Comparison of ENCODE assay signal across 1 cellular context in the genomic region with DNA sequence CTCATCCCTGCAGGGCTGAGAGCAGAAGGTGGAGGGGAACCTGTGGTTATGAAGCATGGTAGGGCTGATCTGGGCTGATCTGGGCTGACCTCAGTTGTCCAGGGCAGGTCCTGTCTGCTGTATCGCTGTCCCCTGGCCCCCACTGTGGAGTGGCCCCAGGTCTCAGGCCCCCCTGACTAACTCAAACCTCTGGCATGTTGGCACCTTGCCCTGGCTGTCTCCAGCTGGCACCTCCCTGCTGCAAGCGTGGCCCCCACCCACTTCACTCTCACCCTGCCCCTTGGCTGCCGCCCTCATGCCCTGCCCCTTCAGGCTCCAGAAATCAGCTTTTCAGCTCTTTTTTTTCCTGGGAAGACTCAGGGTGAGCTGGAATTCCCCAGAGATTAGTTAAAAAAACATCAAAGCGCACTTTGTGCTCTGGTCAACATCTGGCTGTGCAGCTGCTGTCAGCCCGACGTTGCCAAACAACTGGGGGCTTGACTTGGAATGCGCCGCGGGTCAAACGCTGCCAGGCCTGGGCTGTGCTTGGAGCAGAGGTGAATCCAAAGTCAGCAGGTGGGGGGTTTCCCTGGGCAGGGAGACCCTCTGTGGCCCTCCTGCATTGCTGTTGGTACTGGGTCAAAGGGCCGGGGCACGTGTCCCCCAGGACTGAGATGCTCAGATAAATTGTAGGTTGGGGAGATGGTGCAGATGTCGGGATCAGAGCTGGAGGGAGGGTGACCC.
TF ChIP-seq lines count a peak whose summit lies in the region.

No MANE protein-coding gene starts in this region.

TF ChIP-seq in HepG2, 621 proteins besides CTCF, POLR2A, EP300 and RAD21 (continued from another document and continues in another):
- TF ChIP-seq ZFAT (CRISPR knock-in tag; conservative IDR thresholded peaks at IDR 0.05) (no peak), GLI4 (CRISPR knock-in tag; IDR thresholded peaks at IDR 0.05; ENCODE audit: borderline replicate concordance) (no peak), BHLHE40 (IDR thresholded peaks at IDR 0.05; ENCODE audit: low read length) (no peak), ZNF264 (CRISPR knock-in tag; IDR thresholded peaks at IDR 0.05) (peak; percentile 71; the same call in 1 of the 2 replicates), ZNF761 (CRISPR knock-in tag; conservative IDR thresholded peaks at IDR 0.05) (peak; percentile 92), GTF2F1 (IDR thresholded peaks at IDR 0.05; ENCODE audit: low read length) (no peak), HOXA9 (CRISPR knock-in tag; IDR thresholded peaks at IDR 0.05; ENCODE audit: borderline replicate concordance) (0 out of 2 replicates have a peak, but pooled peaks have one; percentile 29), SP140L (CRISPR knock-in tag; IDR thresholded peaks at IDR 0.05; ENCODE audit: borderline replicate concordance) (0 out of 2 replicates have a peak, but pooled peaks have one; percentile 58), ZNF644 (CRISPR knock-in tag; IDR thresholded peaks at IDR 0.05; ENCODE audit: low read depth) (peak; percentile 68; the same call in 1 of the 2 replicates), FLYWCH1 (CRISPR knock-in tag; IDR thresholded peaks at IDR 0.05) (no peak), TGIF2 (CRISPR knock-in tag; IDR thresholded peaks at IDR 0.05) (no peak), ZNF788 (CRISPR knock-in tag; IDR thresholded peaks at IDR 0.05; ENCODE audit: borderline replicate concordance) (peak; percentile 88; the same call in 1 of the 2 replicates), RFX3 (CRISPR knock-in tag; IDR thresholded peaks at IDR 0.05) (no peak), DMAP1 (CRISPR knock-in tag; IDR thresholded peaks at IDR 0.05) (no peak), ZNF3 (CRISPR knock-in tag; IDR thresholded peaks at IDR 0.05) (no peak), ARHGAP35 (CRISPR knock-in tag; IDR thresholded peaks at IDR 0.05; ENCODE audit: borderline replicate concordance) (0 out of 2 replicates have a peak, but pooled peaks have one; percentile 23), ZNF251 (CRISPR knock-in tag; IDR thresholded peaks at IDR 0.05) (no peak), NFATC3 (CRISPR knock-in tag; IDR thresholded peaks at IDR 0.05) (peak; percentile 73; the same call in 1 of the 2 replicates), KDM1A (CRISPR knock-in tag; IDR thresholded peaks at IDR 0.05) (peak; percentile 31; the same call in 1 of the 2 replicates), ZBTB38 (CRISPR knock-in tag; IDR thresholded peaks at IDR 0.05) (no peak), HNF4G (IDR thresholded peaks at IDR 0.05; ENCODE audit: borderline replicate concordance, low read depth, low read length) (peak; percentile 92), HNF4G (CRISPR knock-in tag; IDR thresholded peaks at IDR 0.05; ENCODE audit: borderline replicate concordance, low read depth) (peak; percentile 84), ZNF772 (CRISPR knock-in tag; IDR thresholded peaks at IDR 0.05) (peak; percentile 90; the same call in 1 of the 2 replicates), ZNF589 (CRISPR knock-in tag; conservative IDR thresholded peaks at IDR 0.05) (no peak), MXD4 (CRISPR knock-in tag; IDR thresholded peaks at IDR 0.05) (0 out of 2 replicates have a peak, but pooled peaks have one; percentile 56), ZNF326 (CRISPR knock-in tag; IDR thresholded peaks at IDR 0.05; ENCODE audit: borderline replicate concordance) (no peak), REXO4 (CRISPR knock-in tag; IDR thresholded peaks at IDR 0.05; ENCODE audit: borderline replicate concordance) (no peak), ZNF263 (CRISPR knock-in tag; IDR thresholded peaks at IDR 0.05) (0 out of 2 replicates have a peak, but pooled peaks have one; percentile 40), FOXM1 (CRISPR knock-in tag; IDR thresholded peaks at IDR 0.05) (no peak), POLR2G (IDR thresholded peaks at IDR 0.05; ENCODE audit: low read depth, low read length) (no peak), YY1 (IDR thresholded peaks at IDR 0.05; ENCODE audit: insufficient read depth, insufficient replicate concordance, low read depth, low read length) (no peak), ZNF331 (CRISPR knock-in tag; IDR thresholded peaks at IDR 0.05) (peak; percentile 89), NONO (IDR thresholded peaks at IDR 0.05) (no peak), NONO (CRISPR knock-in tag; conservative IDR thresholded peaks at IDR 0.05) (peak; percentile 94), DNMT3B (CRISPR knock-in tag; conservative IDR thresholded peaks at IDR 0.05) (no peak), JDP2 (CRISPR knock-in tag; IDR thresholded peaks at IDR 0.05; ENCODE audit: borderline replicate concordance) (peak; percentile 25; the same call in 1 of the 2 replicates), ZC3H4 (CRISPR knock-in tag; IDR thresholded peaks at IDR 0.05; ENCODE audit: borderline replicate concordance) (no peak), MXI1 (IDR thresholded peaks at IDR 0.05; ENCODE audit: borderline replicate concordance, low read depth, low read length) (no peak), ZNF274 (CRISPR knock-in tag; IDR thresholded peaks at IDR 0.05) (no peak)
- TF ChIP-seq, protein P1, sequence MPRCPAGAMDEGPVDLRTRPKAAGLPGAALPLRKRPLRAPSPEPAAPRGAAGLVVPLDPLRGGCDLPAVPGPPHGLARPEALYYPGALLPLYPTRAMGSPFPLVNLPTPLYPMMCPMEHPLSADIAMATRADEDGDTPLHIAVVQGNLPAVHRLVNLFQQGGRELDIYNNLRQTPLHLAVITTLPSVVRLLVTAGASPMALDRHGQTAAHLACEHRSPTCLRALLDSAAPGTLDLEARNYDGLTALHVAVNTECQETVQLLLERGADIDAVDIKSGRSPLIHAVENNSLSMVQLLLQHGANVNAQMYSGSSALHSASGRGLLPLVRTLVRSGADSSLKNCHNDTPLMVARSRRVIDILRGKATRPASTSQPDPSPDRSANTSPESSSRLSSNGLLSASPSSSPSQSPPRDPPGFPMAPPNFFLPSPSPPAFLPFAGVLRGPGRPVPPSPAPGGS (CRISPR knock-in tag; IDR thresholded peaks at IDR 0.05) = peak; percentile 96
- TF ChIP-seq, protein P2, sequence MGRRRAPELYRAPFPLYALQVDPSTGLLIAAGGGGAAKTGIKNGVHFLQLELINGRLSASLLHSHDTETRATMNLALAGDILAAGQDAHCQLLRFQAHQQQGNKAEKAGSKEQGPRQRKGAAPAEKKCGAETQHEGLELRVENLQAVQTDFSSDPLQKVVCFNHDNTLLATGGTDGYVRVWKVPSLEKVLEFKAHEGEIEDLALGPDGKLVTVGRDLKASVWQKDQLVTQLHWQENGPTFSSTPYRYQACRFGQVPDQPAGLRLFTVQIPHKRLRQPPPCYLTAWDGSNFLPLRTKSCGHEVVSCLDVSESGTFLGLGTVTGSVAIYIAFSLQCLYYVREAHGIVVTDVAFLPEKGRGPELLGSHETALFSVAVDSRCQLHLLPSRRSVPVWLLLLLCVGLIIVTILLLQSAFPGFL (CRISPR knock-in tag; IDR thresholded peaks at IDR 0.05) = no peak
- TF ChIP-seq, protein P3, sequence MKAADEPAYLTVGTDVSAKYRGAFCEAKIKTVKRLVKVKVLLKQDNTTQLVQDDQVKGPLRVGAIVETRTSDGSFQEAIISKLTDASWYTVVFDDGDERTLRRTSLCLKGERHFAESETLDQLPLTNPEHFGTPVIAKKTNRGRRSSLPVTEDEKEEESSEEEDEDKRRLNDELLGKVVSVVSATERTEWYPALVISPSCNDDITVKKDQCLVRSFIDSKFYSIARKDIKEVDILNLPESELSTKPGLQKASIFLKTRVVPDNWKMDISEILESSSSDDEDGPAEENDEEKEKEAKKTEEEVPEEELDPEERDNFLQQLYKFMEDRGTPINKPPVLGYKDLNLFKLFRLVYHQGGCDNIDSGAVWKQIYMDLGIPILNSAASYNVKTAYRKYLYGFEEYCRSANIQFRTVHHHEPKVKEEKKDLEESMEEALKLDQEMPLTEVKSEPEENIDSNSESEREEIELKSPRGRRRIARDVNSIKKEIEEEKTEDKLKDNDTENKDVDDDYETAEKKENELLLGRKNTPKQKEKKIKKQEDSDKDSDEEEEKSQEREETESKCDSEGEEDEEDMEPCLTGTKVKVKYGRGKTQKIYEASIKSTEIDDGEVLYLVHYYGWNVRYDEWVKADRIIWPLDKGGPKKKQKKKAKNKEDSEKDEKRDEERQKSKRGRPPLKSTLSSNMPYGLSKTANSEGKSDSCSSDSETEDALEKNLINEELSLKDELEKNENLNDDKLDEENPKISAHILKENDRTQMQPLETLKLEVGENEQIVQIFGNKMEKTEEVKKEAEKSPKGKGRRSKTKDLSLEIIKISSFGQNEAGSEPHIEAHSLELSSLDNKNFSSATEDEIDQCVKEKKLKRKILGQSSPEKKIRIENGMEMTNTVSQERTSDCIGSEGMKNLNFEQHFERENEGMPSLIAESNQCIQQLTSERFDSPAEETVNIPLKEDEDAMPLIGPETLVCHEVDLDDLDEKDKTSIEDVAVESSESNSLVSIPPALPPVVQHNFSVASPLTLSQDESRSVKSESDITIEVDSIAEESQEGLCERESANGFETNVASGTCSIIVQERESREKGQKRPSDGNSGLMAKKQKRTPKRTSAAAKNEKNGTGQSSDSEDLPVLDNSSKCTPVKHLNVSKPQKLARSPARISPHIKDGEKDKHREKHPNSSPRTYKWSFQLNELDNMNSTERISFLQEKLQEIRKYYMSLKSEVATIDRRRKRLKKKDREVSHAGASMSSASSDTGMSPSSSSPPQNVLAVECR (CRISPR knock-in tag; IDR thresholded peaks at IDR 0.05; ENCODE audit: borderline replicate concordance) = peak; percentile 43
- TF ChIP-seq, protein P4, sequence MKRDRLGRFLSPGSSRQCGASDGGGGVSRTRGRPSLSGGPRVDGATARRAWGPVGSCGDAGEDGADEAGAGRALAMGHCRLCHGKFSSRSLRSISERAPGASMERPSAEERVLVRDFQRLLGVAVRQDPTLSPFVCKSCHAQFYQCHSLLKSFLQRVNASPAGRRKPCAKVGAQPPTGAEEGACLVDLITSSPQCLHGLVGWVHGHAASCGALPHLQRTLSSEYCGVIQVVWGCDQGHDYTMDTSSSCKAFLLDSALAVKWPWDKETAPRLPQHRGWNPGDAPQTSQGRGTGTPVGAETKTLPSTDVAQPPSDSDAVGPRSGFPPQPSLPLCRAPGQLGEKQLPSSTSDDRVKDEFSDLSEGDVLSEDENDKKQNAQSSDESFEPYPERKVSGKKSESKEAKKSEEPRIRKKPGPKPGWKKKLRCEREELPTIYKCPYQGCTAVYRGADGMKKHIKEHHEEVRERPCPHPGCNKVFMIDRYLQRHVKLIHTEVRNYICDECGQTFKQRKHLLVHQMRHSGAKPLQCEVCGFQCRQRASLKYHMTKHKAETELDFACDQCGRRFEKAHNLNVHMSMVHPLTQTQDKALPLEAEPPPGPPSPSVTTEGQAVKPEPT (CRISPR knock-in tag; IDR thresholded peaks at IDR 0.05; ENCODE audit: low read depth) = 0 out of 2 replicates have a peak, but pooled peaks have one; percentile 51
- TF ChIP-seq, protein P5, sequence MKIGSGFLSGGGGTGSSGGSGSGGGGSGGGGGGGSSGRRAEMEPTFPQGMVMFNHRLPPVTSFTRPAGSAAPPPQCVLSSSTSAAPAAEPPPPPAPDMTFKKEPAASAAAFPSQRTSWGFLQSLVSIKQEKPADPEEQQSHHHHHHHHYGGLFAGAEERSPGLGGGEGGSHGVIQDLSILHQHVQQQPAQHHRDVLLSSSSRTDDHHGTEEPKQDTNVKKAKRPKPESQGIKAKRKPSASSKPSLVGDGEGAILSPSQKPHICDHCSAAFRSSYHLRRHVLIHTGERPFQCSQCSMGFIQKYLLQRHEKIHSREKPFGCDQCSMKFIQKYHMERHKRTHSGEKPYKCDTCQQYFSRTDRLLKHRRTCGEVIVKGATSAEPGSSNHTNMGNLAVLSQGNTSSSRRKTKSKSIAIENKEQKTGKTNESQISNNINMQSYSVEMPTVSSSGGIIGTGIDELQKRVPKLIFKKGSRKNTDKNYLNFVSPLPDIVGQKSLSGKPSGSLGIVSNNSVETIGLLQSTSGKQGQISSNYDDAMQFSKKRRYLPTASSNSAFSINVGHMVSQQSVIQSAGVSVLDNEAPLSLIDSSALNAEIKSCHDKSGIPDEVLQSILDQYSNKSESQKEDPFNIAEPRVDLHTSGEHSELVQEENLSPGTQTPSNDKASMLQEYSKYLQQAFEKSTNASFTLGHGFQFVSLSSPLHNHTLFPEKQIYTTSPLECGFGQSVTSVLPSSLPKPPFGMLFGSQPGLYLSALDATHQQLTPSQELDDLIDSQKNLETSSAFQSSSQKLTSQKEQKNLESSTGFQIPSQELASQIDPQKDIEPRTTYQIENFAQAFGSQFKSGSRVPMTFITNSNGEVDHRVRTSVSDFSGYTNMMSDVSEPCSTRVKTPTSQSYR (CRISPR knock-in tag; IDR thresholded peaks at IDR 0.05; ENCODE audit: borderline replicate concordance) = peak; percentile 55; the same call in 1 of the 2 replicates
- TF ChIP-seq, protein P6, sequence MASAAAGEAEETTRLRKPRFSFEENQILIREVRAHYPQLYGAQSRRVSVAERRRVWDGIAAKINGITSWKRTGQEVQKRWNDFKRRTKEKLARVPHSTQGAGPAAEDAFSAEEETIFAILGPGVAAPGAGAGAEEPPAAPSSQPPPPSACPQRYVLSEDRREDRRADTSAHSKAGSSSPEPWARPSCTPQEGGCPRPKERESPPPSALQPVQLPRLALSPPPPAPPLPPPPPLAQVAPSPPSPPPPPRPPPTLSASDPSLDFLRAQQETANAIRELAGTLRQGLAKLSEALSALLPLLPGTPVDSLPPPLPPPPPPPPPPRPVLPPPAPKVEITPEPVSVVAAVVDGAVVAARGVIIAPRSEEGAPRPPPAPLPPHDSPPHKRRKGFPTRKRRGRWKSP (CRISPR knock-in tag; IDR thresholded peaks at IDR 0.05) = no peak
- TF ChIP-seq, protein P7, sequence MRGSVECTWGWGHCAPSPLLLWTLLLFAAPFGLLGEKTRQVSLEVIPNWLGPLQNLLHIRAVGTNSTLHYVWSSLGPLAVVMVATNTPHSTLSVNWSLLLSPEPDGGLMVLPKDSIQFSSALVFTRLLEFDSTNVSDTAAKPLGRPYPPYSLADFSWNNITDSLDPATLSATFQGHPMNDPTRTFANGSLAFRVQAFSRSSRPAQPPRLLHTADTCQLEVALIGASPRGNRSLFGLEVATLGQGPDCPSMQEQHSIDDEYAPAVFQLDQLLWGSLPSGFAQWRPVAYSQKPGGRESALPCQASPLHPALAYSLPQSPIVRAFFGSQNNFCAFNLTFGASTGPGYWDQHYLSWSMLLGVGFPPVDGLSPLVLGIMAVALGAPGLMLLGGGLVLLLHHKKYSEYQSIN (CRISPR knock-in tag; IDR thresholded peaks at IDR 0.05; ENCODE audit: borderline replicate concordance) = no peak
- TF ChIP-seq, protein P8, sequence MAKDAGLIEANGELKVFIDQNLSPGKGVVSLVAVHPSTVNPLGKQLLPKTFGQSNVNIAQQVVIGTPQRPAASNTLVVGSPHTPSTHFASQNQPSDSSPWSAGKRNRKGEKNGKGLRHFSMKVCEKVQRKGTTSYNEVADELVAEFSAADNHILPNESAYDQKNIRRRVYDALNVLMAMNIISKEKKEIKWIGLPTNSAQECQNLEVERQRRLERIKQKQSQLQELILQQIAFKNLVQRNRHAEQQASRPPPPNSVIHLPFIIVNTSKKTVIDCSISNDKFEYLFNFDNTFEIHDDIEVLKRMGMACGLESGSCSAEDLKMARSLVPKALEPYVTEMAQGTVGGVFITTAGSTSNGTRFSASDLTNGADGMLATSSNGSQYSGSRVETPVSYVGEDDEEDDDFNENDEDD (CRISPR knock-in tag; IDR thresholded peaks at IDR 0.05; ENCODE audit: borderline replicate concordance) = no peak
- TF ChIP-seq, protein P9, sequence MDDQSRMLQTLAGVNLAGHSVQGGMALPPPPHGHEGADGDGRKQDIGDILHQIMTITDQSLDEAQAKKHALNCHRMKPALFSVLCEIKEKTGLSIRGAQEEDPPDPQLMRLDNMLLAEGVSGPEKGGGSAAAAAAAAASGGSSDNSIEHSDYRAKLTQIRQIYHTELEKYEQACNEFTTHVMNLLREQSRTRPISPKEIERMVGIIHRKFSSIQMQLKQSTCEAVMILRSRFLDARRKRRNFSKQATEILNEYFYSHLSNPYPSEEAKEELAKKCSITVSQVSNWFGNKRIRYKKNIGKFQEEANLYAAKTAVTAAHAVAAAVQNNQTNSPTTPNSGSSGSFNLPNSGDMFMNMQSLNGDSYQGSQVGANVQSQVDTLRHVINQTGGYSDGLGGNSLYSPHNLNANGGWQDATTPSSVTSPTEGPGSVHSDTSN (CRISPR knock-in tag; IDR thresholded peaks at IDR 0.05; ENCODE audit: borderline replicate concordance) = no peak
